In the genomic region with DNA sequence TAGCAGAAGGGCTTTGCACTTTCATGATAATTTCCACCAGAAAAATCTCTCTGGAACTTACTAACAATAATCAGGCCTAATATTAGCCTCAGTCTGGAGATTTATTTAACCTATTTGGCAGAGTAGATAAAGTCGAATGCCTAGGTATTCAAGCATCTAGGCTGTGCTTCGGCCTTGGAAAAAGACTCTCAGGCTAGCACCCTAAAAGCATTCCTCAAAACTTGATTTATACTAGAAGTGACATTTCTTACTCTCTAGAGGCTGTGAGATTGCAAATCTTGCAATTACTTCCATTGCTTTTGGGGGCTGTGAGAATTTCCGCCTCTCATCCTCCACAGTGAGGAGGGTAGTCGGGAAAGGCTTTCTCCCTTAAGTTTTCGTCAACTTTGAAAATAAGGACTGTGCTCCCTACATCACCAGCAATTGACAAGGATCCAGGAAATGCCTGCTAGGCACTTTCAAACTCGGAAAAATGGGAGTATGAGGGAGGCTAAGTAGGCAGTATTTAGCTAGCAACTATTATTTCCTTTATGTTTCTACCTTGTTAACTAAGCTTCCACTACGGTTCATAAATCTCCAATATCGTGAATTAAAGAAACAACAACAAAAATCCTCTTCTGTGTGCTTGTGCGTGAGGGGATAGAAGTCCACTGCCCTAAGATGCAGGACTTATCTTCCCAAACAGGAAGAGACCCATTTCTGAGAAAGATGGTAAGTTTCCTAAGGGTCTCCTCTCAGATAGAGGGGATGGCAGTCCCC, we compare ENCODE assay signal across 8 cellular contexts. TPM values are rescaled to one million over a fixed set of nuclear protein-coding genes. Genes with fewer than 3 reads are reported as not detected.
DNase-seq lines count a peak whose midpoint lies in the region; TF ChIP-seq lines count a peak whose summit lies in the region.

No MANE protein-coding gene starts in this region.

- peaks cover 6% of the 10 kb centered on the region for H3K36me3 ChIP-seq in PC-9 (ENCODE audit: low read depth)
- H3K36me3 ChIP-seq in parathyroid adenoma (ENCODE audit: control insufficient read depth, insufficient read depth, low read length) = no peaks in the 10 kb centered on the region

- H3K79me2 ChIP-seq in PC-9 (ENCODE audit: low read depth) (peaks cover 35% of the 10 kb centered on the region), parathyroid adenoma (no peaks in the 10 kb centered on the region)

- intact Hi-C loops in PC-9 (cut with micrococcal nuclease; ENCODE audit: unreplicated experiment) = loop anchor here (2.0 to 5.0 kb wide), 4 partner anchors 145 to 850 kb away; no protein-coding TSS in a partner anchor

- H3K4me3 ChIP-seq in PC-9 = peak overlapping the region; percentile 96
- H3K4me3 ChIP-seq in epithelial cell of proximal tubule (ENCODE audit: low read depth, low read length) = peak overlapping the region; percentile 91
- H3K4me3 ChIP-seq in parathyroid adenoma (ENCODE audit: low read depth, low read length) = peak overlapping the region; percentile 96

- TF ChIP-seq CTCF in PC-9 (conservative IDR thresholded peaks at IDR 0.05) (no peak), epithelial cell of proximal tubule (conservative IDR thresholded peaks at IDR 0.05; ENCODE audit: low read depth, low read length) (no peak), parathyroid adenoma (IDR thresholded peaks at IDR 0.05) (no peak)

- no peaks in the 10 kb centered on the region for H3K9me2 ChIP-seq in PC-9 (ENCODE audit: insufficient read depth)

- CTCF ChIA-PET in PC-9 (lab: Charles Lee) = no interaction called here

- peak overlapping the region; percentile 87 for H3K9ac ChIP-seq in parathyroid adenoma

- H3K27me3 ChIP-seq in PC-9 (ENCODE audit: insufficient read depth, low read depth) (no peaks in the 10 kb centered on the region), parathyroid adenoma (ENCODE audit: control insufficient read depth, insufficient read depth, low read length) (no peaks in the 10 kb centered on the region)

- POLR2A ChIA-PET in PC-9 (lab: Charles Lee; ENCODE audit: unreplicated experiment) = no interaction called here

- H2AFZ ChIP-seq in PC-9 = peak overlapping the region; percentile 98
- peak overlapping the region; percentile 97 for H2AFZ ChIP-seq in parathyroid adenoma

- peaks cover 18% of the 10 kb centered on the region for H4K20me1 ChIP-seq in PC-9 (ENCODE audit: insufficient read depth)

- H3F3A ChIP-seq in PC-9 (ENCODE audit: insufficient read depth, low read depth) = peaks cover 23% of the 10 kb centered on the region

- H3K9me3 ChIP-seq in PC-9 (ENCODE audit: insufficient read depth, low read depth) (no peaks in the 10 kb centered on the region), parathyroid adenoma (ENCODE audit: control insufficient read depth, low read length) (no peaks in the 10 kb centered on the region)

- H3K4me2 ChIP-seq in PC-9 = peak overlapping the region; percentile 89
- peak overlapping the region; percentile 97 for H3K4me2 ChIP-seq in parathyroid adenoma (ENCODE audit: low read length)

- DNase-seq in DMS53 treated with DMSO at 0.1 percent for 48 hours (lab: John Stamatoyannopoulos, UW; ENCODE audit: unreplicated experiment) (peak; percentile 38), PC-9 (no peak), epithelial cell of proximal tubule (ENCODE audit: low read depth) (no peak), NCI-H446 treated with DMSO at 0.1 percent for 48 hours (lab: John Stamatoyannopoulos, UW) (no peak), iPS-NIHi11 (ENCODE audit: low spot score) (no peak), SKM-1 treated with dmso at 0.1 percent for 144 hours (lab: John Stamatoyannopoulos, UW; ENCODE audit: unreplicated experiment) (no peak)
- no peak for DNase-seq in stimulated activated CD8-positive, alpha-beta memory T cell treated with anti-CD3 and anti-CD28 coated beads, Interleukin-4, amount 100 ng/mL, for 48 hours

- BruUV-seq in PC-9 (replicated peaks; lab: Mats Ljungman, UMichigan) = TSS peak; percentile 81

- H3K4me1 ChIP-seq in PC-9 (replicated peaks; ENCODE audit: insufficient read depth) = peaks cover 18% of the 10 kb centered on the region
- H3K4me1 ChIP-seq in parathyroid adenoma = no peaks in the 10 kb centered on the region

- H3K27ac ChIP-seq in PC-9 (peak overlapping the region; percentile 72), parathyroid adenoma (peak overlapping the region; percentile 90)

RNA-seq across cellular contexts. Expression of a gene that starts 1.1 kb away (rescaled TPM):
- total RNA-seq in PC-9 (2021) = 37.1 and 47.7 TPM in 2 replicates
- 23.4 and 48.9 TPM in 2 replicates for total RNA-seq in epithelial cell of proximal tubule
